In the genomic region with DNA sequence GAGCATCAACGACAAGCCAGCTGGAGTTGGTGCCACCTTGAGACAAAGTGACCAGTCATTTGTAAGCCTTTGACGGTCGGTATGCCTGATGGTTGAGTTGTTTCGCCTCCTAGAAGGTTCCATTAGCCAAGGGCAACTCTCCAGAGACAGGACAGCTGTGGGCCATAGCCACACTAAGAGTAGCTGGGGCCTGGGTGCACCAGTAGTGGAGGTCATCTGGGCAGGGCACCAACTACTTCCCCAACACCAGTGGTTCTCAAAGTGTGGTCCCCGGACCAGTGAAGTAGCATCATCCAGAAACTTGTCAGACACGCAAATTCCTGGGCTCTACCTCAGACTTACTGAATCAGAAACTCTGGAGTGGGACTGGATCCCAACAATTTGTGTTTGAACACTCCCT, we compare ENCODE assay signal across 8 cellular contexts.
"Had no signal": no experiment of that assay in that cellular context is flagged by ENCODE, and none has a peak within 500 bp of the region (broad histone marks: within the 10 kb centered on the region; RNA-seq: fewer than 3 reads in every experiment).

No MANE protein-coding gene starts in this region.

- DNase-seq: GDM1, GF-D8 had no signal

- H3K4me3 ChIP-seq: GM12878 had no signal

- FAIRE-seq: G401.6, GM12878, GM12891, GM12892, GM18507, GM19239 had no signal
